Comparison of ENCODE assay signal across 25 cellular contexts in the genomic region with DNA sequence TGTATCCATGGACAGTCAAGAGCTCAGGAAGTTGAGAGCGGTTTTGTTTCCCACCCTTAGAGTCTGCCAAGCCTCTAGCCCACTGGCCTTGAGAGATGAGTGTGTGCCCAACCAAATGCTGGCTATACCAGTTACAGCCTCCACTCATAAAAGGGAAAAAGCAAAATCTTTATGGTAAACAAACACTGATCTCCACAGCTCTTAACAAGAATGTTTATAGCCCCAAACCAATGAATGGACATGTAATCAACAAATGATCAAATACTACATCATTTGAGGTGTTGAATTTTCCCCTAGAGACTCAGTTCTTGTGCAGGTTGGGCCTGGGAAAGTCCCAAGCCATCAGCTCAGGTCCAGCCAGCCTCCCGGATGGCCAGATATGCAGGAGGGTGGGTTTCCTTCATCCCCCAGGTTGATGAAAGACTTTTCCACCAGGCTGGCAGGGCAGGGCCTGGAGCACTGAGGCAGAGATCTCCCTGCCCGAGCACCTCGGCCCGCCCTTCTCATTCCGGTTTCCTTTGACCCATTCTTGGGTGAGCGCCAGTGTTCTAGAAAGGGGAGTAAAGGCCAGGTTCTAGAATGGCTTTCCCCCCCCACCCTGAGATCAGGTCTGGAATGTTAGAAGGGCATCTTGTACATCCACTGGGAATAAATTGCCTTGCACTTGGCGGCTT. TPM values are rescaled to one million over a fixed set of nuclear protein-coding genes. Genes with fewer than 3 reads are reported as not detected.
DNase-seq lines count a peak whose midpoint lies in the region; ATAC-seq, FAIRE-seq and TF ChIP-seq lines count a peak whose summit lies in the region.
"Had no signal": no experiment of that assay in that cellular context is flagged by ENCODE, and none has a peak within 500 bp of the region (broad histone marks: within the 10 kb centered on the region; RNA-seq: fewer than 3 reads in every experiment).

No MANE protein-coding gene starts in this region.

- H3K27ac ChIP-seq in RWPE1 (peak overlapping the region; percentile 80; the same call in 1 of the 2 replicates), endothelial cell of umbilical vein (ENCODE audit: insufficient read depth, low read depth, low read length) (no peak overlapping the region)
- H3K27ac ChIP-seq: 22Rv1; BLaER1 treated with 17β-estradiol and CSF1 and Interleukin-3, amounts not matched to agents 10 nM and 100 nM had no signal

- no peak for ATAC-seq in activated CD8-positive, alpha-beta memory T cell treated with anti-CD3 and anti-CD28 coated beads, Interleukin-2, amount 10 ng/mL, durations not matched to agents 7 days and 5 days
- ATAC-seq in HG02884 (IDR thresholded peaks at IDR 0.05; ENCODE audit: unreplicated experiment) = no peak
- no peak for ATAC-seq in HG03175 (IDR thresholded peaks at IDR 0.05; ENCODE audit: unreplicated experiment)
- ATAC-seq: HCT116, SK-N-SH treated with all-trans-retinoic acid at 6 μM for 48 hours had no signal

- H3K4me1 ChIP-seq in endothelial cell of umbilical vein (ENCODE audit: control insufficient read depth, extremely low read depth, insufficient read depth, low read length) = peaks cover 54% of the 10 kb centered on the region

- BruUV-seq in endothelial cell of umbilical vein (replicated peaks; lab: Mats Ljungman, UMichigan) = no TSS peak

- no peaks in the 10 kb centered on the region for H3K9me3 ChIP-seq in endothelial cell of umbilical vein (replicated peaks; ENCODE audit: control insufficient read depth, insufficient read depth, low read length)
- H3K9me3 ChIP-seq: BLaER1 treated with 17β-estradiol and CSF1 and Interleukin-3, amounts not matched to agents 10 nM and 100 nM had no signal

- peaks cover 10% of the 10 kb centered on the region for H3K79me2 ChIP-seq in endothelial cell of umbilical vein (ENCODE audit: control insufficient read depth, insufficient read depth, low read length)

- no peaks in the 10 kb centered on the region for H3K9me3 Mint-ChIP-seq in activated CD4-positive, alpha-beta T cell treated with anti-CD3 and anti-CD28 coated beads, Interleukin-2, amount 10 ng/mL, durations not matched to agents 24 days and 14 days
- H3K9me3 Mint-ChIP-seq in activated CD8-positive, alpha-beta memory T cell treated with anti-CD3 and anti-CD28 coated beads, Interleukin-2, amount 10 ng/mL, durations not matched to agents 7 days and 5 days (ENCODE audit: low read depth) = no peaks in the 10 kb centered on the region

- no peak for TF ChIP-seq CTCF in RWPE1 (conservative IDR thresholded peaks at IDR 0.05; ENCODE audit: low read depth)
- TF ChIP-seq CTCF in endothelial cell of umbilical vein (IDR thresholded peaks at IDR 0.05; ENCODE audit: extremely low read depth in 1 of 2, insufficient read depth in 1 of 2, low read depth in 1 of 2, low read length in 2 of 2) = no peak

- H2AFZ ChIP-seq in endothelial cell of umbilical vein (ENCODE audit: low read depth, low read length) = no peak overlapping the region

- H3K4me3 Mint-ChIP-seq in activated CD4-positive, alpha-beta T cell treated with anti-CD3 and anti-CD28 coated beads, Interleukin-2, amount 10 ng/mL, durations not matched to agents 24 days and 14 days = no peak overlapping the region
- no peak overlapping the region for H3K4me3 Mint-ChIP-seq in activated CD8-positive, alpha-beta memory T cell treated with anti-CD3 and anti-CD28 coated beads, Interleukin-2, amount 10 ng/mL, durations not matched to agents 7 days and 5 days
- H3K4me3 Mint-ChIP-seq: CD4-positive, alpha-beta memory T cell had no signal

- H3K36me3 Mint-ChIP-seq in activated CD4-positive, alpha-beta T cell treated with anti-CD3 and anti-CD28 coated beads, Interleukin-2, amount 10 ng/mL, durations not matched to agents 24 days and 14 days (ENCODE audit: low read depth) = peaks cover 4% of the 10 kb centered on the region
- H3K36me3 Mint-ChIP-seq in activated CD8-positive, alpha-beta memory T cell treated with anti-CD3 and anti-CD28 coated beads, Interleukin-2, amount 10 ng/mL, durations not matched to agents 7 days and 5 days = no peaks in the 10 kb centered on the region

- POLR2A ChIA-PET in RWPE1 (lab: Yijun Ruan, JAX; ENCODE audit: low non-redundant PET) (interaction anchor here (0.8 kb wide), 1 partner anchor 7 kb away, joined by 4 read pairs; no protein-coding TSS in a partner anchor), endothelial cell of umbilical vein (lab: Charles Lee) (no interaction called here)

- peak; percentile 66 for FAIRE-seq in endothelial cell of umbilical vein (lab: Jason Lieb, UNC)
- FAIRE-seq: GM12892, GM18507 had no signal

- H3K36me3 ChIP-seq in endothelial cell of umbilical vein (ENCODE audit: control insufficient read depth in 2 of 2, extremely low read depth in 1 of 2, insufficient read depth in 2 of 2, low read length in 2 of 2) = no peaks in the 10 kb centered on the region
- H3K36me3 ChIP-seq: BLaER1 treated with 17β-estradiol and CSF1 and Interleukin-3, amounts not matched to agents 10 nM and 100 nM had no signal

- peak; percentile 53 for DNase-seq in activated CD4-positive, alpha-beta T cell treated with anti-CD3 and anti-CD28 coated beads, Interleukin-2, amount 10 ng/mL, durations not matched to agents 24 days and 14 days
- DNase-seq in activated CD4-positive, alpha-beta T cell treated with anti-CD3 and anti-CD28 coated beads, Interleukin-2, amount 50 U/mL, for 4 hours = no peak
- no peak for DNase-seq in RWPE1 (ENCODE audit: low spot score)
- no peak for DNase-seq in endothelial cell of umbilical vein (ENCODE audit: low read depth, low spot score)
- DNase-seq in posterior vena cava (ENCODE audit: low spot score) = peak; percentile 75
- DNase-seq in activated CD8-positive, alpha-beta memory T cell treated with anti-CD3 and anti-CD28 coated beads, Interleukin-2, amount 10 ng/mL, durations not matched to agents 7 days and 5 days = no peak
- DNase-seq: CD4-positive, alpha-beta memory T cell; GOT3; KBM-7; MM.1S; NCI-H1092 treated with DMSO at 0.1 percent for 48 hours; NCI-H1436 treated with DMSO at 0.1 percent for 48 hours; NCI-H1930; NCI-H510A treated with DMSO at 0.1 percent for 48 hours; NCI-H774; NK-92 treated with Interleukin-12 subunit alpha and Interleukin-12 subunit beta, amount 100 ng/mL, for 24 hours had no signal

- no peak overlapping the region for H3K9ac ChIP-seq in endothelial cell of umbilical vein (replicated peaks; ENCODE audit: extremely low read depth, insufficient read depth, low read length)
- H3K9ac ChIP-seq: BLaER1 treated with 17β-estradiol and CSF1 and Interleukin-3, amounts not matched to agents 10 nM and 100 nM had no signal

- no peak overlapping the region for H3K27ac Mint-ChIP-seq in activated CD4-positive, alpha-beta T cell treated with anti-CD3 and anti-CD28 coated beads, Interleukin-2, amount 10 ng/mL, durations not matched to agents 24 days and 14 days
- no peak overlapping the region for H3K27ac Mint-ChIP-seq in activated CD8-positive, alpha-beta memory T cell treated with anti-CD3 and anti-CD28 coated beads, Interleukin-2, amount 10 ng/mL, durations not matched to agents 7 days and 5 days

- H3K4me2 ChIP-seq in endothelial cell of umbilical vein (ENCODE audit: insufficient read depth, low read length) = no peak overlapping the region
- H3K4me2 ChIP-seq: BLaER1 treated with 17β-estradiol and CSF1 and Interleukin-3, amounts not matched to agents 10 nM and 100 nM had no signal

- H3K4me3 ChIP-seq in endothelial cell of umbilical vein (replicated peaks in 1 of 3; ENCODE audit: insufficient read depth in 1 of 3, low read depth in 1 of 3, low read length in 3 of 3) = no peak overlapping the region
- H3K4me3 ChIP-seq: BLaER1 treated with 17β-estradiol and CSF1 and Interleukin-3, amounts not matched to agents 10 nM and 100 nM had no signal

- peaks cover 12% of the 10 kb centered on the region for H3K4me1 Mint-ChIP-seq in activated CD4-positive, alpha-beta T cell treated with anti-CD3 and anti-CD28 coated beads, Interleukin-2, amount 10 ng/mL, durations not matched to agents 24 days and 14 days
- H3K4me1 Mint-ChIP-seq in activated CD8-positive, alpha-beta memory T cell treated with anti-CD3 and anti-CD28 coated beads, Interleukin-2, amount 10 ng/mL, durations not matched to agents 7 days and 5 days = peaks cover 16% of the 10 kb centered on the region

- TF ChIP-seq POLR2A in endothelial cell of umbilical vein (IDR thresholded peaks at IDR 0.05; ENCODE audit: low read depth, low read length) = no peak

- intact Hi-C loops in activated CD4-positive, alpha-beta T cell treated with anti-CD3 and anti-CD28 coated beads, Interleukin-2, amount 10 ng/mL, durations not matched to agents 24 days and 14 days (cut with micrococcal nuclease) = no loop called here
- intact Hi-C loops in endothelial cell of umbilical vein (cut with micrococcal nuclease) = no loop called here
- intact Hi-C loops in posterior vena cava (cut with DNase I) = no loop called here

- H3K27me3 ChIP-seq in endothelial cell of umbilical vein (ENCODE audit: control insufficient read depth in 2 of 2, insufficient read depth in 2 of 2, low read length in 2 of 2) = no peaks in the 10 kb centered on the region

- H3K27me3 Mint-ChIP-seq in activated CD4-positive, alpha-beta T cell treated with anti-CD3 and anti-CD28 coated beads, Interleukin-2, amount 10 ng/mL, durations not matched to agents 24 days and 14 days = peaks cover 15% of the 10 kb centered on the region
- H3K27me3 Mint-ChIP-seq in activated CD8-positive, alpha-beta memory T cell treated with anti-CD3 and anti-CD28 coated beads, Interleukin-2, amount 10 ng/mL, durations not matched to agents 7 days and 5 days = peaks cover 8% of the 10 kb centered on the region

- dilution Hi-C loops in endothelial cell of umbilical vein (cut with MboI; ENCODE audit: extremely low pct_ligation_motif_present, low sequenced_read_pairs) = no loop called here

- H4K20me1 ChIP-seq in endothelial cell of umbilical vein (replicated peaks; ENCODE audit: control insufficient read depth, extremely low read depth, insufficient read depth, low read length) = no peaks in the 10 kb centered on the region

- no peaks in the 10 kb centered on the region for H3K9me1 ChIP-seq in endothelial cell of umbilical vein (replicated peaks; ENCODE audit: control insufficient read depth, extremely low read depth, insufficient read depth, low read length)

- CTCF ChIA-PET in RWPE1 (lab: Yijun Ruan, JAX) = interaction anchor here (0.6 kb wide), 1 partner anchor 679 kb away, joined by 3 read pairs; no protein-coding TSS in a partner anchor
- CTCF ChIA-PET in endothelial cell of umbilical vein (lab: Charles Lee) = interaction anchor here (1.0 to 6.2 kb wide), 6 partner anchors 8 to 232 kb away, joined by 3 to 94 read pairs (median 18); a partner anchor contains a TSS
- CTCF ChIA-PET in activated CD8-positive, alpha-beta memory T cell treated with anti-CD3 and anti-CD28 coated beads, Interleukin-2, amount 10 ng/mL, durations not matched to agents 7 days and 5 days (lab: Charles Lee) = interaction anchor here (0.8 to 3.3 kb wide), 4 partner anchors 7 to 232 kb away, joined by 3 to 17 read pairs (median 8); a partner anchor contains a TSS

RNA-seq across cellular contexts. Expression of a gene that starts 3.9 kb away (rescaled TPM):
- 244 and 262 TPM in 2 replicates for total RNA-seq in activated CD4-positive, alpha-beta T cell treated with anti-CD3 and anti-CD28 coated beads, Interleukin-2, amount 10 ng/mL, durations not matched to agents 24 days and 14 days
- 170 and 171 TPM in 2 replicates for total RNA-seq in endothelial cell of umbilical vein
- polyA plus RNA-seq in endothelial cell of umbilical vein = 118 and 125 TPM in 2 replicates
- 100.0 and 122 TPM in 2 replicates for polyA plus RNA-seq in endothelial cell of umbilical vein (2011; cell fraction: cytosol; rRNA removed)
- polyA plus RNA-seq in endothelial cell of umbilical vein (2011; cell fraction: nucleus; rRNA removed) = 181 and 232 TPM in 2 replicates
- 170 and 194 TPM in 2 replicates for polyA plus RNA-seq in endothelial cell of umbilical vein (2012)
- 235 and 248 TPM in 2 replicates for polyA minus RNA-seq in endothelial cell of umbilical vein
- 116 TPM for polyA minus RNA-seq in endothelial cell of umbilical vein (2011; cell fraction: cytosol; rRNA and poly(A)+ RNA removed)
- 159 and 194 TPM in 2 replicates for polyA minus RNA-seq in endothelial cell of umbilical vein (2011; cell fraction: nucleus; rRNA and poly(A)+ RNA removed)
- 10 to 100 TPM; 65.2 to 71.9 TPM for total RNA-seq in posterior vena cava
- 100 to 1,000 TPM; 134 to 178 TPM for total RNA-seq in activated CD8-positive, alpha-beta memory T cell treated with anti-CD3 and anti-CD28 coated beads, Interleukin-2, amount 10 ng/mL, durations not matched to agents 7 days and 5 days

RNA-seq across cellular contexts. Expression of a gene that starts 12.2 kb away (rescaled TPM):
- not detected in 2 replicates for total RNA-seq in activated CD4-positive, alpha-beta T cell treated with anti-CD3 and anti-CD28 coated beads, Interleukin-2, amount 10 ng/mL, durations not matched to agents 24 days and 14 days
- 0.42 TPM in 1 of 2 replicates, not detected in the other for total RNA-seq in endothelial cell of umbilical vein
- polyA plus RNA-seq in endothelial cell of umbilical vein = 0.07 and 0.16 TPM in 2 replicates
- polyA plus RNA-seq in endothelial cell of umbilical vein (2011; cell fraction: cytosol; rRNA removed) = 0.04 and 0.06 TPM in 2 replicates
- polyA plus RNA-seq in endothelial cell of umbilical vein (2011; cell fraction: nucleus; rRNA removed) = not detected in 2 replicates
- 0.15 and 0.21 TPM in 2 replicates for polyA plus RNA-seq in endothelial cell of umbilical vein (2012)
- polyA minus RNA-seq in endothelial cell of umbilical vein = not detected in 2 replicates
- polyA minus RNA-seq in endothelial cell of umbilical vein (2011; cell fraction: cytosol; rRNA and poly(A)+ RNA removed) = not detected
- polyA minus RNA-seq in endothelial cell of umbilical vein (2011; cell fraction: nucleus; rRNA and poly(A)+ RNA removed) = 0.10 TPM in 1 of 2 replicates, not detected in the other
- total RNA-seq in posterior vena cava = 1 to 10 TPM in 1 of 2 donors, under 1 TPM in 1; 0.51 to 1.7 TPM
- not detected for total RNA-seq in activated CD8-positive, alpha-beta memory T cell treated with anti-CD3 and anti-CD28 coated beads, Interleukin-2, amount 10 ng/mL, durations not matched to agents 7 days and 5 days
- total RNA-seq: CD4-positive, alpha-beta memory T cell; G401 had no signal

RNA-seq across cellular contexts. Expression of a gene that starts 44.4 kb away (rescaled TPM):
- 42.1 and 42.7 TPM in 2 replicates for total RNA-seq in activated CD4-positive, alpha-beta T cell treated with anti-CD3 and anti-CD28 coated beads, Interleukin-2, amount 10 ng/mL, durations not matched to agents 24 days and 14 days
- 48.4 and 50.3 TPM in 2 replicates for total RNA-seq in endothelial cell of umbilical vein
- 24.5 and 25.2 TPM in 2 replicates for polyA plus RNA-seq in endothelial cell of umbilical vein
- 18.5 and 19.1 TPM in 2 replicates for polyA plus RNA-seq in endothelial cell of umbilical vein (2011; cell fraction: cytosol; rRNA removed)
- 63.3 and 66.2 TPM in 2 replicates for polyA plus RNA-seq in endothelial cell of umbilical vein (2011; cell fraction: nucleus; rRNA removed)
- polyA plus RNA-seq in endothelial cell of umbilical vein (2012) = 7.9 and 15.2 TPM in 2 replicates
- 27.0 and 27.5 TPM in 2 replicates for polyA minus RNA-seq in endothelial cell of umbilical vein
- polyA minus RNA-seq in endothelial cell of umbilical vein (2011; cell fraction: cytosol; rRNA and poly(A)+ RNA removed) = 20.6 TPM
- polyA minus RNA-seq in endothelial cell of umbilical vein (2011; cell fraction: nucleus; rRNA and poly(A)+ RNA removed) = 30.2 and 31.6 TPM in 2 replicates
- total RNA-seq in posterior vena cava = under 1 TPM; 0.10 to 0.65 TPM
- total RNA-seq in activated CD8-positive, alpha-beta memory T cell treated with anti-CD3 and anti-CD28 coated beads, Interleukin-2, amount 10 ng/mL, durations not matched to agents 7 days and 5 days = 100 to 1,000 TPM in 1 of 2 experiments, 10 to 100 TPM in 1; 86.7 to 117 TPM
- total RNA-seq: CD4-positive, alpha-beta memory T cell had no signal
- polyA plus RNA-seq: CD4-positive, alpha-beta memory T cell had no signal

RNA-seq across cellular contexts. Expression of a gene that starts 55.5 kb away (rescaled TPM):
- total RNA-seq in activated CD4-positive, alpha-beta T cell treated with anti-CD3 and anti-CD28 coated beads, Interleukin-2, amount 10 ng/mL, durations not matched to agents 24 days and 14 days = not detected in 2 replicates
- total RNA-seq in endothelial cell of umbilical vein (not detected in 2 replicates), posterior vena cava (1 to 10 TPM; 1.8 to 1.9 TPM)
- polyA plus RNA-seq in endothelial cell of umbilical vein = not detected in 2 replicates
- not detected in 2 replicates for polyA plus RNA-seq in endothelial cell of umbilical vein (2011; cell fraction: cytosol; rRNA removed)
- polyA plus RNA-seq in endothelial cell of umbilical vein (2011; cell fraction: nucleus; rRNA removed) = not detected in 2 replicates
- polyA plus RNA-seq in endothelial cell of umbilical vein (2012) = not detected in 2 replicates
- not detected in 2 replicates for polyA minus RNA-seq in endothelial cell of umbilical vein
- not detected for polyA minus RNA-seq in endothelial cell of umbilical vein (2011; cell fraction: cytosol; rRNA and poly(A)+ RNA removed)
- polyA minus RNA-seq in endothelial cell of umbilical vein (2011; cell fraction: nucleus; rRNA and poly(A)+ RNA removed) = not detected in 2 replicates
- total RNA-seq in activated CD8-positive, alpha-beta memory T cell treated with anti-CD3 and anti-CD28 coated beads, Interleukin-2, amount 10 ng/mL, durations not matched to agents 7 days and 5 days = not detected
- total RNA-seq: CD4-positive, alpha-beta memory T cell; G401 had no signal
- polyA plus RNA-seq: CD4-positive, alpha-beta memory T cell had no signal

Comparison
In these comparisons a context has a peak if more than half of its experiments do, and no peak if none do; other contexts are left out.
1. DNase-seq: peak in activated CD4-positive, alpha-beta T cell treated with anti-CD3 and anti-CD28 coated beads, Interleukin-2, amount 10 ng/mL, durations not matched to agents 24 days and 14 days (single experiment) and posterior vena cava (single experiment); none in activated CD4-positive, alpha-beta T cell treated with anti-CD3 and anti-CD28 coated beads, Interleukin-2, amount 50 U/mL, for 4 hours (0 of 2), RWPE1 (single experiment), endothelial cell of umbilical vein (single experiment) and activated CD8-positive, alpha-beta memory T cell treated with anti-CD3 and anti-CD28 coated beads, Interleukin-2, amount 10 ng/mL, durations not matched to agents 7 days and 5 days (single experiment).
2. RNA of a gene that starts 44.4 kb away (total RNA-seq): 86.7 to 117 TPM in activated CD8-positive, alpha-beta memory T cell treated with anti-CD3 and anti-CD28 coated beads, Interleukin-2, amount 10 ng/mL, durations not matched to agents 7 days and 5 days, 48.4 to 50.3 TPM in endothelial cell of umbilical vein and 42.1 to 42.7 TPM in activated CD4-positive, alpha-beta T cell treated with anti-CD3 and anti-CD28 coated beads, Interleukin-2, amount 10 ng/mL, durations not matched to agents 24 days and 14 days; 0.10 to 0.65 TPM in posterior vena cava; every median in the first group is over 10 times any median in the second.